ENCODE assay signal across 23 cellular contexts in genomic region chr17:20941872-20942271, GRCh38.
"Had no signal": no experiment of that assay in that cellular context is flagged by ENCODE, and none has a peak within 500 bp of the region (broad histone marks: within the 10 kb centered on the region; RNA-seq: fewer than 3 reads in every experiment).

No MANE protein-coding gene starts in this region.

- H3K27ac ChIP-seq: KMS-11, RWPE1 had no signal

- H3K27me3 Mint-ChIP-seq: IgD-negative memory B cell had no signal

- ATAC-seq: K562 had no signal

- H3K9me3 ChIP-seq: SK-N-SH had no signal

- H3K4me1 Mint-ChIP-seq: IgD-negative memory B cell had no signal

- H3K4me3 ChIP-seq: K562 had no signal

- H3K4me2 ChIP-seq: KMS-11, SK-N-SH had no signal

- H3K4me3 Mint-ChIP-seq: IgD-negative memory B cell had no signal

- H3K9ac ChIP-seq: KMS-11, SK-N-SH had no signal

- H3K27ac Mint-ChIP-seq: IgD-negative memory B cell had no signal

- DNase-seq: MV-4-11, NCI-H1048, NCI-H1105 treated with DMSO at 0.1 percent for 48 hours, NCI-H1417 treated with DMSO at 0.1 percent for 48 hours, NCI-H146, NCI-H1694 treated with DMSO at 0.1 percent for 48 hours, NCI-H1930, NCI-H2081, NCI-H2107, NCI-H2227 treated with DMSO at 0.1 percent for 48 hours, NCI-H446, NCI-H510A, NCI-H524 treated with DMSO at 0.1 percent for 48 hours, NCI-H69, NCI-H774, SHP77, SK-N-SH, SW 1271 had no signal

- H3K36me3 Mint-ChIP-seq: IgD-negative memory B cell had no signal

- FAIRE-seq: K562, RCC 7860 had no signal
